ENCODE assay signal across 8 cellular contexts in the genomic region with DNA sequence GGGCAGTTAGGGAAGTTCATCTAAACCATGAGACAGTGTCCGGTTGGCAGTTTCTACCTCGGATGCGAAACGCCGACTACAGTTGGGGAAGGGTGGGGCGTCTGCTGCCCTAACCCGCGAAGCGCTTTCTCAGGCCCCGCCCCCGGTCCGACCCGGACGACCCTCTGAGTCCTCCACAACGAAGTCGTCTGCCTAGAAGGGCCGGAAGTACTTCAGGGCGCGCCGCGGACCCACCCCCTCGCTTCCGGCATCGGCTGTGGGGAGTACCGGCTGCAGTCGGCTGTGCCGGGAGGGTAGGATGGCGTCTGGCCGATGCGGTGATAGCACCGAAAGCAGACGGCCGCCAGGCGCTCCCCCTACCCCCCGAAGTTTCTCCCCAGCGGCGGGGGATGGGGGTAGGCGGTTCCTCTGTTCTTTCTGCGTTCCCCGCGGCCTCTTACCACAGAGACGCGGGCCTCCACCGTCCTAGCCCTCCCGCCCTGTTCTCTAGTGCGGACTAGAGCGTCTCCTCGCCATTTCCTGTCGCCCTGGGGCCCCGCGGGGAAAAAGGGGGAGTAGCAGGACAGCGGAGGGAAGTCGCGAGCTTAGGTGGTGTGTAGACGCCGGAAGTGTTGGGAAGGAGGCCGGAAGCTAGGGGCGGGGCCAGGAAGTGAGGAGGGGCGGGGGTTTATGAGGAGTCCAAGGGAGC. TPM values are rescaled to one million over a fixed set of nuclear protein-coding genes. Genes with fewer than 3 reads are reported as not detected.
DNase-seq lines count a peak whose midpoint lies in the region; ATAC-seq and TF ChIP-seq lines count a peak whose summit lies in the region.

A gene (plus strand): TSS at position 241 of the 688 bp plus-strand sequence. CDS start 719 bp downstream, outside the sequence.

- H3K36me3 ChIP-seq in GM23248 (ENCODE audit: low read depth): no peaks in the 10 kb centered on the region; the same call in 1 of the 2 replicates
- peaks cover 3% of the 10 kb centered on the region for H3K36me3 ChIP-seq in thymus (ENCODE audit: control insufficient read depth, insufficient read depth)

- intact Hi-C loops in activated T-helper 1 cell treated with anti-CD3 and anti-CD28 coated beads, Interleukin-12 subunit alpha, Interleukin-12 subunit beta, Interleukin-2, Interleukin-4 antibody, amounts not matched to agents 30 ng/mL and 10 ng/mL and 1 ng/mL, durations not matched to agents 14 hours and 24 hours and 36 hours (cut with micrococcal nuclease): loop anchor here (1.0 to 5.0 kb wide), 6 partner anchors 21 to 1601 kb away; a partner anchor contains a TSS

- H3K27ac Mint-ChIP-seq in activated T-helper 1 cell treated with anti-CD3 and anti-CD28 coated beads, Interleukin-12 subunit alpha, Interleukin-12 subunit beta, Interleukin-2, Interleukin-4 antibody, amounts not matched to agents 30 ng/mL and 10 ng/mL and 1 ng/mL, durations not matched to agents 14 hours and 24 hours and 36 hours: peak within 1 kb of the TSS; percentile 98

- H3K27me3 Mint-ChIP-seq in activated T-helper 1 cell treated with anti-CD3 and anti-CD28 coated beads, Interleukin-12 subunit alpha, Interleukin-12 subunit beta, Interleukin-2, Interleukin-4 antibody, amounts not matched to agents 30 ng/mL and 10 ng/mL and 1 ng/mL, durations not matched to agents 14 hours and 24 hours and 36 hours (ENCODE audit: insufficient read depth): peaks cover 9% of the 10 kb centered on the region

- peaks cover 15% of the 10 kb centered on the region for H3F3A ChIP-seq in GM23248 (ENCODE audit: insufficient read depth)

- H3K27me3 ChIP-seq in GM23248 (replicated peaks; ENCODE audit: insufficient read depth) (no peaks in the 10 kb centered on the region), thymus (ENCODE audit: control insufficient read depth, insufficient read depth) (no peaks in the 10 kb centered on the region)

- H3K9me3 ChIP-seq in GM23248 (ENCODE audit: low read depth) (no peaks in the 10 kb centered on the region), thymus (ENCODE audit: control insufficient read depth) (no peaks in the 10 kb centered on the region)

- peak within 1 kb of the TSS; percentile 92 for H3K9ac ChIP-seq in GM23248

- DNase-seq in EH (ENCODE audit: low read depth) (peak; percentile 99), GM23248 (peak; percentile 99), M059J (ENCODE audit: low read depth) (peak; percentile 98), foreskin melanocyte (peak; percentile 97), omental fat pad (ENCODE audit: low spot score) (peak; percentile 75), NCI-H524 treated with DMSO at 0.1 percent for 48 hours (lab: John Stamatoyannopoulos, UW) (no peak)
- DNase-seq in activated T-helper 1 cell treated with anti-CD3 and anti-CD28 coated beads, Interleukin-12 subunit alpha, Interleukin-12 subunit beta, Interleukin-2, Interleukin-4 antibody, amounts not matched to agents 30 ng/mL and 10 ng/mL and 1 ng/mL, durations not matched to agents 14 hours and 24 hours and 36 hours (ENCODE audit: low spot score): peak; percentile 97

- H3K9me2 ChIP-seq in GM23248 (ENCODE audit: insufficient read depth): no peaks in the 10 kb centered on the region

- whole genome bisulfite sequencing in GM23248 (ENCODE audit: low coverage in 1 of 2, low lambda C conversion rate in 2 of 2, missing lambda C conversion rate in 2 of 2), 2 experiments: 0 to 1% methylated on average over 47 to 55 of the region's 59 CpGs
- WGBS in thymus: under 1% methylated on average over 59 of the region's 59 CpGs

- peak; percentile 90 for ATAC-seq in omental fat pad (ENCODE audit: low FRiP score)

- in situ Hi-C loops in GM23248 (cut with MboI): no loop called here

- H3K4me3 ChIP-seq in GM23248 (peak within 1 kb of the TSS; percentile 83), thymus (ENCODE audit: low read length) (peak within 1 kb of the TSS; percentile 64)

- no peak for TF ChIP-seq CTCF in omental fat pad (IDR thresholded peaks at IDR 0.05)

- H3K4me1 ChIP-seq in GM23248 (ENCODE audit: insufficient read depth) (0 out of 2 replicates have a peak, but pooled peaks cover 12% of the 10 kb centered on the region), thymus (ENCODE audit: control insufficient read depth, insufficient read depth, low read length) (peaks cover 19% of the 10 kb centered on the region)

- no peaks in the 10 kb centered on the region for H4K20me1 ChIP-seq in GM23248 (ENCODE audit: insufficient read depth)

- H2AFZ ChIP-seq in GM23248: peak within 1 kb of the TSS; percentile 79

- peaks cover 47% of the 10 kb centered on the region for H3K79me2 ChIP-seq in GM23248 (ENCODE audit: insufficient read depth)

- H3K36me3 Mint-ChIP-seq in activated T-helper 1 cell treated with anti-CD3 and anti-CD28 coated beads, Interleukin-12 subunit alpha, Interleukin-12 subunit beta, Interleukin-2, Interleukin-4 antibody, amounts not matched to agents 30 ng/mL and 10 ng/mL and 1 ng/mL, durations not matched to agents 14 hours and 24 hours and 36 hours (ENCODE audit: low read depth): peaks cover 2% of the 10 kb centered on the region

- no peaks in the 10 kb centered on the region for H3K9me3 Mint-ChIP-seq in activated T-helper 1 cell treated with anti-CD3 and anti-CD28 coated beads, Interleukin-12 subunit alpha, Interleukin-12 subunit beta, Interleukin-2, Interleukin-4 antibody, amounts not matched to agents 30 ng/mL and 10 ng/mL and 1 ng/mL, durations not matched to agents 14 hours and 24 hours and 36 hours

- H3K27ac ChIP-seq in GM23248 (peak within 1 kb of the TSS; percentile 90), thymus (ENCODE audit: low read depth) (peak within 1 kb of the TSS; percentile 98)

- peak within 1 kb of the TSS; percentile 95 for H3K4me3 Mint-ChIP-seq in activated T-helper 1 cell treated with anti-CD3 and anti-CD28 coated beads, Interleukin-12 subunit alpha, Interleukin-12 subunit beta, Interleukin-2, Interleukin-4 antibody, amounts not matched to agents 30 ng/mL and 10 ng/mL and 1 ng/mL, durations not matched to agents 14 hours and 24 hours and 36 hours

- peaks cover 65% of the 10 kb centered on the region for H3K4me1 Mint-ChIP-seq in activated T-helper 1 cell treated with anti-CD3 and anti-CD28 coated beads, Interleukin-12 subunit alpha, Interleukin-12 subunit beta, Interleukin-2, Interleukin-4 antibody, amounts not matched to agents 30 ng/mL and 10 ng/mL and 1 ng/mL, durations not matched to agents 14 hours and 24 hours and 36 hours (ENCODE audit: low read depth)

- H3K4me2 ChIP-seq in GM23248 (ENCODE audit: unreplicated experiment): peak within 1 kb of the TSS; percentile 86

RNA-seq across cellular contexts. Expression of the gene that starts here (rescaled TPM):
- total RNA-seq in GM23248 (2014; rRNA removed; shearing (Covaris generic)): 17.5 and 18.6 TPM in 2 replicates
- 3.8 and 4.3 TPM in 2 replicates for polyA plus RNA-seq in GM23248 (2016; fragmentation: Nextera tagmentation; extraction: Ambion mirVana)
- 6.5 and 9.0 TPM in 2 replicates for total RNA-seq in M059J (2014; rRNA removed; shearing (Covaris generic))
- 31.8 and 34.8 TPM in 2 replicates for total RNA-seq in activated T-helper 1 cell treated with anti-CD3 and anti-CD28 coated beads, Interleukin-12 subunit alpha, Interleukin-12 subunit beta, Interleukin-2, Interleukin-4 antibody, amounts not matched to agents 30 ng/mL and 10 ng/mL and 1 ng/mL, durations not matched to agents 14 hours and 24 hours and 36 hours
- total RNA-seq in omental fat pad: 10 to 100 TPM in 3 of 4 donors, 1 to 10 TPM in 1; 9.8 to 16.4 (median 12.6) TPM
- polyA plus RNA-seq in thymus: 25.8 TPM
